In the genomic region with DNA sequence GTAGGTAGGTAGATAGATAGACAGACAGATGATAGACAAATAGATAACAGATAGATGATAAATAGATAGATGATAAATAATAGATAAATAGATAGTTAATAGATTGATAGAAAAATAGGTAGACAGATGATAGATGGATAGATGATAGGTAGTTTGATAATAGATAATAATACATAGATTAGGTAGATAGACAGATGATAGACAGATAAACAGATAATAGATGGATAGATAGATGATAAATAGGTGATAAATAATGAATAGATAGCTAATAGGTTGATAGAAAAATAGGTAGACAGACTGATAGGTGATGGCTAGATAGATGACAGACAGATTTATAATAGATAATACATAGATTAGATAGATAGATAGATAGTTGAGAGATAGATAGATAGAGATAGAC, we compare ENCODE assay signal across 28 cellular contexts.
"Had no signal": no experiment of that assay in that cellular context is flagged by ENCODE, and none has a peak within 500 bp of the region (broad histone marks: within the 10 kb centered on the region; RNA-seq: fewer than 3 reads in every experiment).

No MANE protein-coding gene starts in this region.

- H3K9me3 ChIP-seq: colonic mucosa, esophagus muscularis mucosa, esophagus squamous epithelium, gastrocnemius medialis, heart left ventricle had no signal

- H3K4me1 ChIP-seq: colonic mucosa, esophagus muscularis mucosa, esophagus squamous epithelium, foreskin keratinocyte, gastrocnemius medialis, gastroesophageal sphincter, heart left ventricle, heart right ventricle had no signal

- H3K4me3 Mint-ChIP-seq: dendritic cell treated with granulocyte-macrophage colony-stimulating factor and Interleukin-4, amounts not matched to agents 40 ng/mL and 50 ng/mL, for 4 days; effector memory CD8-positive, alpha-beta T cell; endodermal cell had no signal

- H3K27me3 Mint-ChIP-seq: dendritic cell treated with granulocyte-macrophage colony-stimulating factor and Interleukin-4, amounts not matched to agents 40 ng/mL and 50 ng/mL, for 4 days; effector memory CD8-positive, alpha-beta T cell had no signal

- DNase-seq: colonic mucosa; cortex of kidney; dermis blood vessel endothelial cell; dorsolateral prefrontal cortex; effector CD4-positive, alpha-beta T cell; effector CD8-positive, alpha-beta T cell; effector memory CD4-positive, alpha-beta T cell; effector memory CD8-positive, alpha-beta T cell; endodermal cell; erythroblast; esophagus squamous epithelium; foreskin fibroblast; foreskin keratinocyte; foreskin melanocyte; gastrocnemius medialis; glutamatergic neuron; head of caudate nucleus; heart left ventricle; heart right ventricle had no signal

- FAIRE-seq: colon, endometrium, endothelial cell of umbilical vein had no signal

- H3K27me3 ChIP-seq: colonic mucosa, dorsolateral prefrontal cortex, esophagus muscularis mucosa, esophagus squamous epithelium, foreskin keratinocyte, gastrocnemius medialis, gastroesophageal sphincter, heart left ventricle, heart right ventricle had no signal

- H3K4me3 ChIP-seq: colonic mucosa, coronary artery, dorsolateral prefrontal cortex, esophagus muscularis mucosa, esophagus squamous epithelium, gastrocnemius medialis, gastroesophageal sphincter, heart left ventricle, heart right ventricle had no signal

- H3K4me1 Mint-ChIP-seq: endodermal cell had no signal

- ATAC-seq: effector memory CD8-positive, alpha-beta T cell; esophagus mucosa; foreskin keratinocyte; gastrocnemius medialis; gastroesophageal sphincter; heart left ventricle; heart right ventricle had no signal

- H3K36me3 ChIP-seq: colonic mucosa, esophagus muscularis mucosa, esophagus squamous epithelium, gastrocnemius medialis, gastroesophageal sphincter, heart left ventricle, heart right ventricle had no signal

- H3K27ac Mint-ChIP-seq: dendritic cell treated with granulocyte-macrophage colony-stimulating factor and Interleukin-4, amounts not matched to agents 40 ng/mL and 50 ng/mL, for 4 days; effector memory CD8-positive, alpha-beta T cell; endodermal cell had no signal

- H3K27ac ChIP-seq: colonic mucosa, coronary artery, dorsolateral prefrontal cortex, epithelial cell of prostate, esophagus muscularis mucosa, esophagus squamous epithelium, foreskin keratinocyte, gastrocnemius medialis, gastroesophageal sphincter, heart left ventricle, heart right ventricle had no signal
